ENCODE assay signal across 8 cellular contexts in genomic region chr18:59516356-59517155, GRCh38.
A peak's percentile ranks its signal among the peaks of the same experiment; 100 is the strongest.
DNase-seq lines count a peak whose midpoint lies in the region; TF ChIP-seq lines count a peak whose summit lies in the region.
"Had no signal": no experiment of that assay in that cellular context is flagged by ENCODE, and none has a peak within 500 bp of the region (broad histone marks: within the 10 kb centered on the region; RNA-seq: fewer than 3 reads in every experiment).

No MANE protein-coding gene starts in this region.

- H3K36me3 Mint-ChIP-seq in type B pancreatic cell, result peaks cover 4% of the 10 kb centered on the region

- TF ChIP-seq CTCF in kidney epithelial cell (IDR thresholded peaks at IDR 0.05; ENCODE audit: insufficient read depth, low read length, poor library complexity, severe bottlenecking) (no peak), type B pancreatic cell (conservative IDR thresholded peaks at IDR 0.05) (no peak)

- H3K4me3 Mint-ChIP-seq in type B pancreatic cell, result peak overlapping the region; percentile 48

- H3K27me3 Mint-ChIP-seq in type B pancreatic cell, result peaks cover 4% of the 10 kb centered on the region

- H3K9me3 Mint-ChIP-seq in type B pancreatic cell, result no peaks in the 10 kb centered on the region

- no peaks in the 10 kb centered on the region for H3K36me3 ChIP-seq in kidney epithelial cell (ENCODE audit: control insufficient read depth, insufficient read depth, low read length)

- peaks cover 50% of the 10 kb centered on the region for H3K4me1 Mint-ChIP-seq in type B pancreatic cell (ENCODE audit: unreplicated experiment)

- peak overlapping the region; percentile 66 for H3K27ac Mint-ChIP-seq in type B pancreatic cell

- no peak overlapping the region for H3K4me3 ChIP-seq in kidney epithelial cell (ENCODE audit: low read depth, low read length)

- DNase-seq in HT-29 (ENCODE audit: low spot score) (peak; percentile 14), astrocyte of the hippocampus (ENCODE audit: low read depth, low spot score) (peak; percentile 77), kidney epithelial cell (ENCODE audit: low read depth) (peak; percentile 60), type B pancreatic cell (ENCODE audit: extremely low spot score, unreplicated experiment) (no peak), T-helper 1 cell (no peak), OCI-M2 (lab: John Stamatoyannopoulos, UW; ENCODE audit: unreplicated experiment) (no peak)
- DNase-seq in activated CD4-positive, CD25-positive, alpha-beta regulatory T cell treated with anti-CD3 and anti-CD28 coated beads, Interleukin-2, amount 50 U/mL, for 72 hours, result no peak
- DNase-seq: effector memory CD4-positive, alpha-beta T cell had no signal

- no peaks in the 10 kb centered on the region for H3K27me3 ChIP-seq in kidney epithelial cell (ENCODE audit: control insufficient read depth, insufficient read depth, low read length)

Comparison
In these comparisons a context has a peak if more than half of its experiments do, and no peak if none do; other contexts are left out.
1. DNase-seq: peak in HT-29 (single experiment), astrocyte of the hippocampus (single experiment) and kidney epithelial cell (single experiment); none in type B pancreatic cell (single experiment), T-helper 1 cell (0 of 5), activated CD4-positive, CD25-positive, alpha-beta regulatory T cell treated with anti-CD3 and anti-CD28 coated beads, Interleukin-2, amount 50 U/mL, for 72 hours (single experiment) and OCI-M2 (single experiment).